12 cellular contexts compared by ENCODE assay signal in the genomic region with DNA sequence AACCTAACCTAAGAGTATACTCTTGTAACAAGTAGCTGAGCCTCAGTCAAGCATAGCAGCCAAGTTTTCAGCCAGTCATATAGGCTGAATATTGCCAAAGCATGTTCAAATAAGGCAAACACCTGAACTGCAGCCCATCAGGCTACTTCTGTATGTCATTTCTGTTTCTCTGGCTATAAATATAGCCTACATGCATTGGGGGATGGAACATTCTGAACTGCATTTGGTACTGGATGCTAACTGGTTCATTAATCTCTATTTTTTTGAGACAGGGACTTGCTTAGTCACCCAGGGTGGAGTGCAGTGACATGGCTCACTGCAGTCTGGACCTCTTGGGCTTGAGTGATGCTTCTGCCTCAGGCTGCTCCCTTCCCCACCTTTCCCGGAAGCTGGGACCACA. TPM values are rescaled to one million over a fixed set of nuclear protein-coding genes. Genes with fewer than 3 reads are reported as not detected.
DNase-seq lines count a peak whose midpoint lies in the region; ATAC-seq and TF ChIP-seq lines count a peak whose summit lies in the region.
"Had no signal": no experiment of that assay in that cellular context is flagged by ENCODE, and none has a peak within 500 bp of the region (broad histone marks: within the 10 kb centered on the region; RNA-seq: fewer than 3 reads in every experiment).

No MANE protein-coding gene starts in this region.

- no peak overlapping the region for H3K27ac ChIP-seq in foreskin keratinocyte
- H3K27ac ChIP-seq: SK-N-MC, skin epidermis had no signal

- peaks cover 3% of the 10 kb centered on the region for H3K4me1 ChIP-seq in foreskin keratinocyte

- peak; percentile 53 for ATAC-seq in GM19467 (IDR thresholded peaks at IDR 0.05; ENCODE audit: unreplicated experiment)
- ATAC-seq in foreskin keratinocyte, result peak; percentile 27
- no peak for ATAC-seq in HG02588 (IDR thresholded peaks at IDR 0.05; ENCODE audit: unreplicated experiment)

- no peaks in the 10 kb centered on the region for H3K27me3 ChIP-seq in foreskin keratinocyte

- DNase-seq in GM12865 (ENCODE audit: low read depth) (peak; percentile 46), HK-2 (ENCODE audit: unreplicated experiment) (peak; percentile 14), foreskin keratinocyte (no peak), NCI-H187 treated with DMSO at 0.1 percent for 48 hours (lab: John Stamatoyannopoulos, UW) (no peak)
- DNase-seq in central memory CD4-positive, alpha-beta T cell, result no peak
- DNase-seq in effector CD4-positive, alpha-beta T cell, result no peak
- DNase-seq: IMR-90; stimulated activated CD8-positive, alpha-beta memory T cell treated with anti-CD3 and anti-CD28 coated beads, Interleukin-4, amount 100 ng/mL, for 48 hours had no signal

- TF ChIP-seq CTCF in GM12865 (IDR thresholded peaks at IDR 0.05; ENCODE audit: insufficient read depth, low read depth, low read length, missing control alignments), result no peak
- no peak for TF ChIP-seq CTCF in foreskin keratinocyte (conservative IDR thresholded peaks at IDR 0.05)

- H3K4me3 ChIP-seq in GM12865 (ENCODE audit: low read depth, low read length), result no peak overlapping the region
- H3K4me3 ChIP-seq: SK-N-MC, skin epidermis had no signal

RNA-seq across cellular contexts. Expression of gene MAST2, which starts 37.3 kb away (rescaled TPM):
- total RNA-seq in foreskin keratinocyte, result 17.5 and 21.7 TPM in 2 replicates
- 12.5 and 13.7 TPM in 2 replicates for polyA plus RNA-seq in foreskin keratinocyte

Comparison
In these comparisons a context has a peak if more than half of its experiments do, and no peak if none do; other contexts are left out.
1. DNase-seq: peak in GM12865 (single experiment) and HK-2 (single experiment); none in foreskin keratinocyte (0 of 2), NCI-H187 treated with DMSO at 0.1 percent for 48 hours (single experiment), central memory CD4-positive, alpha-beta T cell (single experiment) and effector CD4-positive, alpha-beta T cell (single experiment).